ENCODE assay signal across 8 cellular contexts in genomic region chr15:69414702-69415161, GRCh38. TPM values are rescaled to one million over a fixed set of nuclear protein-coding genes. Genes with fewer than 3 reads are reported as not detected.
A peak's percentile ranks its signal among the peaks of the same experiment; 100 is the strongest.
DNase-seq lines count a peak whose midpoint lies in the region; ATAC-seq and TF ChIP-seq lines count a peak whose summit lies in the region.

No MANE protein-coding gene starts in this region.

- dilution Hi-C loops in mammary epithelial cell (cut with HindIII; ENCODE audit: low sequenced_read_pairs): no loop called here

- intact Hi-C loops in CD14-positive monocyte (cut with micrococcal nuclease): loop anchor here in 1 of 2 donors (2.0 kb wide), 1 partner anchor 38 kb away; the partner anchor contains the start of gene RPLP1
- intact Hi-C loops in Panc1 (cut with micrococcal nuclease; ENCODE audit: unreplicated experiment): loop anchor here (5.0 kb wide), 1 partner anchor 357 kb away; no protein-coding TSS in a partner anchor
- intact Hi-C loops in mammary epithelial cell (cut with micrococcal nuclease): loop anchor here (1.0 to 5.0 kb wide), 4 partner anchors 38 to 252 kb away; partner anchors contain the start of genes GLCE and RPLP1

- H3K9me3 Mint-ChIP-seq in CD14-positive monocyte: no peaks in the 10 kb centered on the region
- no peaks in the 10 kb centered on the region for H3K9me3 Mint-ChIP-seq in stimulated activated naive CD8-positive, alpha-beta T cell treated with anti-CD3 and anti-CD28 coated beads, Interleukin-15, amount 100 ng/mL, for 72 hours

- peak overlapping the region; percentile 79 for H3K9ac ChIP-seq in mammary epithelial cell (ENCODE audit: insufficient read depth, low read length)

- H3K4me3 Mint-ChIP-seq in CD14-positive monocyte: peak overlapping the region; percentile 92 to 96
- peak overlapping the region; percentile 85 to 92 for H3K4me3 Mint-ChIP-seq in stimulated activated naive CD8-positive, alpha-beta T cell treated with anti-CD3 and anti-CD28 coated beads, Interleukin-15, amount 100 ng/mL, for 72 hours

- no peaks in the 10 kb centered on the region for H4K20me1 ChIP-seq in mammary epithelial cell (ENCODE audit: insufficient read depth, low read length)

- no peak for DNase-seq in CD14-positive monocyte (ENCODE audit: low spot score)
- DNase-seq in Panc1 (ENCODE audit: low read depth, low spot score): peak; percentile 67
- peak; percentile 84 for DNase-seq in mammary epithelial cell
- peak; percentile 91 for DNase-seq in kidney tubule cell (ENCODE audit: low spot score)
- peak; percentile 17 to 26 for DNase-seq in stimulated activated naive CD8-positive, alpha-beta T cell treated with anti-CD3 and anti-CD28 coated beads, Interleukin-15, amount 100 ng/mL, for 72 hours

- peak overlapping the region; percentile 90 for H2AFZ ChIP-seq in mammary epithelial cell (ENCODE audit: low read depth, low read length)

- BruUV-seq in Panc1 (replicated peaks; lab: Mats Ljungman, UMichigan) (no TSS peak), mammary epithelial cell (replicated peaks; lab: Mats Ljungman, UMichigan) (TSS peak; percentile 49)

- H3K9me3 ChIP-seq in Panc1 (ENCODE audit: control insufficient read depth, insufficient read depth, low read depth, low read length) (no peaks in the 10 kb centered on the region), mammary epithelial cell (replicated peaks; ENCODE audit: insufficient read depth, low read length) (no peaks in the 10 kb centered on the region)

- in situ Hi-C loops in Panc1 (cut with HindIII; ENCODE audit: low pct_unique_long_range_greater_than_20kb, low sequenced_read_pairs) (no loop called here), mammary epithelial cell (cut with MboI; ENCODE audit: low sequenced_read_pairs in 2 of 2) (no loop called here)

- peak overlapping the region; percentile 65 to 84 for H3K4me3 ChIP-seq in Panc1 (ENCODE audit: low read depth in 2 of 2, low read length in 2 of 2)
- peak overlapping the region; percentile 76 to 87 (median 87) for H3K4me3 ChIP-seq in mammary epithelial cell (replicated peaks in 1 of 3; ENCODE audit: insufficient read depth in 1 of 3, low read depth in 2 of 3, low read length in 3 of 3)

- peaks cover 0 to 5% (median 2%) of the 10 kb centered on the region in 3 donors for H3K27me3 Mint-ChIP-seq in CD14-positive monocyte (ENCODE audit: low read depth in 3 of 3)
- H3K27me3 Mint-ChIP-seq in stimulated activated naive CD8-positive, alpha-beta T cell treated with anti-CD3 and anti-CD28 coated beads, Interleukin-15, amount 100 ng/mL, for 72 hours: no peaks in the 10 kb centered on the region

- peak; percentile 7 for ATAC-seq in GM18861 (IDR thresholded peaks at IDR 0.05; ENCODE audit: unreplicated experiment)
- ATAC-seq in HG03066 (IDR thresholded peaks at IDR 0.05; ENCODE audit: low read depth, unreplicated experiment): peak; percentile 24
- peak; percentile 72 for ATAC-seq in Panc1
- ATAC-seq in stimulated activated naive CD8-positive, alpha-beta T cell treated with anti-CD3 and anti-CD28 coated beads, Interleukin-15, amount 100 ng/mL, for 72 hours: peak; percentile 29
- ATAC-seq in HG03469 (IDR thresholded peaks at IDR 0.05; ENCODE audit: unreplicated experiment): no peak

- peaks cover 12% of the 10 kb centered on the region for H3K4me1 Mint-ChIP-seq in CD14-positive monocyte
- H3K4me1 Mint-ChIP-seq in stimulated activated naive CD8-positive, alpha-beta T cell treated with anti-CD3 and anti-CD28 coated beads, Interleukin-15, amount 100 ng/mL, for 72 hours: peaks cover 7% of the 10 kb centered on the region

- H3K27me3 ChIP-seq in Panc1 (ENCODE audit: control insufficient read depth, insufficient read depth, low read length): no peaks in the 10 kb centered on the region
- H3K27me3 ChIP-seq in mammary epithelial cell (ENCODE audit: insufficient read depth, low read length): no peaks in the 10 kb centered on the region

- 3% methylated on average over 19 of the region's 29 CpGs for WGBS in mammary epithelial cell (ENCODE audit: low coverage, missing lambda C conversion rate)

- H3K27ac ChIP-seq in Panc1 (ENCODE audit: low read length) (peak overlapping the region; percentile 96), mammary epithelial cell (ENCODE audit: insufficient read depth, low read depth, low read length) (peak overlapping the region; percentile 85)

- H3K36me3 Mint-ChIP-seq in CD14-positive monocyte: peaks cover 12 to 21% of the 10 kb centered on the region in 2 donors

- CTCF ChIA-PET in Panc1 (lab: Charles Lee) (no interaction called here), mammary epithelial cell (lab: Charles Lee; ENCODE audit: low non-redundant PET) (interaction anchor here (0.7 kb wide), 1 partner anchor 189 kb away, joined by 5 read pairs; no protein-coding TSS in a partner anchor)

- H3K4me1 ChIP-seq in Panc1 (ENCODE audit: control insufficient read depth, insufficient read depth, low read length) (peaks cover 22% of the 10 kb centered on the region; the same call in 1 of the 2 replicates), mammary epithelial cell (ENCODE audit: insufficient read depth, low read length) (peaks cover 24% of the 10 kb centered on the region)

- H3K79me2 ChIP-seq in mammary epithelial cell (ENCODE audit: insufficient read depth, low read length): peaks cover 73% of the 10 kb centered on the region

- H3K27ac Mint-ChIP-seq in CD14-positive monocyte: peak overlapping the region in 4 of 7 donors; percentile 51 to 72 (median 66)
- peak overlapping the region; percentile 72 to 82 for H3K27ac Mint-ChIP-seq in stimulated activated naive CD8-positive, alpha-beta T cell treated with anti-CD3 and anti-CD28 coated beads, Interleukin-15, amount 100 ng/mL, for 72 hours

- POLR2A ChIA-PET in Panc1 (lab: Charles Lee): interaction anchor here (0.9 kb wide), 1 partner anchor 37 kb away, joined by 3 read pairs; no protein-coding TSS in a partner anchor

- H3K36me3 ChIP-seq in Panc1 (ENCODE audit: control insufficient read depth, insufficient read depth, low read length) (peaks cover 28% of the 10 kb centered on the region), mammary epithelial cell (ENCODE audit: insufficient read depth, low read length) (peaks cover 11% of the 10 kb centered on the region)

- TF ChIP-seq CTCF in CD14-positive monocyte (IDR thresholded peaks at IDR 0.05) (no peak), Panc1 (IDR thresholded peaks at IDR 0.05) (no peak), mammary epithelial cell (conservative IDR thresholded peaks at IDR 0.05 in 1 of 2, IDR thresholded peaks at IDR 0.05 in 1 of 2; ENCODE audit: extremely low read depth in 1 of 2, insufficient read depth in 1 of 2, low read depth in 1 of 2, low read length in 2 of 2) (no peak)

- peak overlapping the region; percentile 79 for H3K4me2 ChIP-seq in mammary epithelial cell (ENCODE audit: insufficient read depth, low read depth, low read length)

RNA-seq across cellular contexts. Expression of gene KIF23, which starts 0.6 kb away (rescaled TPM):
- 1 to 10 TPM; 1.5 to 8.1 TPM for polyA plus RNA-seq in CD14-positive monocyte
- total RNA-seq in Panc1 (2021; ENCODE audit: unreplicated experiment): 82.5 TPM
- polyA plus RNA-seq in Panc1 (2012; ENCODE audit: insufficient read length): 34.5 TPM
- total RNA-seq in mammary epithelial cell: 10 to 100 TPM; 14.7 to 55.8 TPM
- 33.1 TPM for polyA plus RNA-seq in mammary epithelial cell
- 26.7 TPM for polyA minus RNA-seq in mammary epithelial cell

RNA-seq across cellular contexts. Expression of gene RPLP1, which starts 37.9 kb away (rescaled TPM):
- polyA plus RNA-seq in CD14-positive monocyte (1,000 to 10,000 TPM; 1,177 to 1,235 TPM), mammary epithelial cell (1,472 TPM)
- total RNA-seq in Panc1 (2021; ENCODE audit: unreplicated experiment) (2,076 TPM), mammary epithelial cell (1,000 to 10,000 TPM in 1 of 2 donors, 100 to 1,000 TPM in 1; 152 to 1,750 TPM)
- polyA plus RNA-seq in Panc1 (2012; ENCODE audit: insufficient read length): 4,841 TPM
- polyA minus RNA-seq in mammary epithelial cell: 850 TPM
